In the genomic region with DNA sequence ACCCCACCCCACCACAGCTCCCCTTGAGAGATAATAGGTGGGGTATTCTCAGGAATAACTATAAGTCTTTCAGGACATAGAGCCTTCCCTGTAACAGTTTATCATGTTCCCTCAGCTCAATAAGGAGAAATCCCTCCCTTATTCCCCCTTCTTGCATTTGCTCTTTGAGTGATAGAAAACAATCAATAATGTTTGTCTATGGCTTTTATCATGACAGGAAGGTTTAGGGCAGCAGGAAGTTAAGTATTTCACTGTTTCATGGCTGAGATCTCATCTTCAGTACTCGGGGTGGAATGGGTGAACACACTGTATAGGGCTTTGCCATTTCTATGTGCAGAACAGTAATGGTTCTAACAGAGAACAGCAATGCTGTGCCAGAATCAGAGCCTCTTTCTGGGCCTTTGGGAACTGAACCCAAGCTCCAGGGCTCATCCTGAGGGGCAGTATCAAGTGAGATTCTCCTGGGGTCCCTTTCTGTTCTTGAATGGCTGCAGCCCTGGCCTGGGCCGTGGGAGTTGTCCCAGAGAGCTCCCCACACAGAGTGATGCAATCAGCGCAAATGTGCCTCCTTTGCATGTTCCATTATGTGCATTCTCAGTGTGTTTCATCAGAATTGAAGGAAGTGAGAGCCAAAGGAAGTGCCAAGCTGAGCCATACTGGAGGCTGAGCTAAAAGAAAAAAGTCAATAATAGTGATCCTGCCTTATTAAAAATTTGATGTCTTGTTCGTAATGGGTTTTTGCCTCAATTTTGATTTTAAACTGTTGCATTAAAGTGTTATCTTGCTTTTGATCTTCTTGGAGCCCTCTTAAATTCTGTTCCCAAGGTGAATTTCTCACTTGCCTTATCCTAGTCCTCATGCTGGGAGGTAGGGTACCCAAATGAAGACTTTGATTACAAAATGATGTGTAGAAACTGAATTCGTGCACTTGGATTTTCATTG, we compare ENCODE assay signal across 1 cellular context.
TF ChIP-seq lines count a peak whose summit lies in the region.

No MANE protein-coding gene starts in this region.

TF ChIP-seq in K562, 482 proteins besides CTCF, POLR2A, EP300 and RAD21 (continued from another document and continues in another):
- TF ChIP-seq RCOR1 (IDR thresholded peaks at IDR 0.05; ENCODE audit: borderline replicate concordance in 1 of 2, low read depth in 2 of 2, low read length in 2 of 2) (0 out of 4 replicates have a peak, but pooled peaks of 1 of the 2 experiments have one; percentile 12), ZNF24 (IDR thresholded peaks at IDR 0.05) (peak; percentile 48; the same call in 1 of the 2 replicates), ZNF274 (IDR thresholded peaks at IDR 0.05; ENCODE audit: borderline replicate concordance, low read depth, low read length) (no peak), HIVEP1 (CRISPR knock-in tag; IDR thresholded peaks at IDR 0.05) (0 out of 2 replicates have a peak, but pooled peaks have one; percentile 14), CEBPB (tag; IDR thresholded peaks at IDR 0.05) (peak; percentile 97), ZNF354B (CRISPR knock-in tag; IDR thresholded peaks at IDR 0.05) (0 out of 2 replicates have a peak, but pooled peaks have one; percentile 27), STAT5B (CRISPR knock-in tag; IDR thresholded peaks at IDR 0.05) (no peak), FOXO4 (CRISPR knock-in tag; IDR thresholded peaks at IDR 0.05) (no peak), JUND (IDR thresholded peaks at IDR 0.05; ENCODE audit: borderline replicate concordance, low read depth, low read length) (peak; percentile 92), JUND (tag; IDR thresholded peaks at IDR 0.05; ENCODE audit: borderline replicate concordance, low read depth, low read length) (peak; percentile 86; the same call in 2 of the 3 replicates), SOX6 (IDR thresholded peaks at IDR 0.05) (peak; percentile 70), POU5F1 (IDR thresholded peaks at IDR 0.05; ENCODE audit: borderline replicate concordance, low read depth, low read length, partially characterized antibody) (no peak), ETV6 (IDR thresholded peaks at IDR 0.05; ENCODE audit: borderline replicate concordance in 1 of 2, low read depth in 2 of 2, low read length in 1 of 2) (no peak), ETV6 (CRISPR knock-in tag; IDR thresholded peaks at IDR 0.05; ENCODE audit: borderline replicate concordance) (no peak), BCL6 (CRISPR knock-in tag; IDR thresholded peaks at IDR 0.05) (peak; percentile 25; the same call in 1 of the 2 replicates), ZNF197 (CRISPR knock-in tag; IDR thresholded peaks at IDR 0.05; ENCODE audit: low read depth) (peak; percentile 88), SMARCE1 (IDR thresholded peaks at IDR 0.05) (peak; percentile 55; the same call in 1 of the 2 replicates), FOXJ2 (tag; IDR thresholded peaks at IDR 0.05) (peak; percentile 60; the same call in 1 of the 2 replicates), TEAD1 (CRISPR knock-in tag; IDR thresholded peaks at IDR 0.05) (peak in 1 of 2 experiments; percentile 86; a peak in 2 of 4 replicates), ZNF449 (CRISPR knock-in tag; IDR thresholded peaks at IDR 0.05) (peak; percentile 56; the same call in 1 of the 2 replicates), TBL1XR1 (IDR thresholded peaks at IDR 0.05; ENCODE audit: low read length in 2 of 2) (peak in 1 of 2 experiments; percentile 37; a peak in 1 of 4 replicates), CHD2 (IDR thresholded peaks at IDR 0.05; ENCODE audit: low read depth, low read length) (no peak), HDAC8 (tag; IDR thresholded peaks at IDR 0.05) (0 out of 2 replicates have a peak, but pooled peaks have one; percentile 67), ZNF668 (CRISPR knock-in tag; IDR thresholded peaks at IDR 0.05) (peak; percentile 5; the same call in 1 of the 2 replicates), GTF2E2 (tag; IDR thresholded peaks at IDR 0.05) (0 out of 2 replicates have a peak, but pooled peaks have one; percentile 34), TARDBP (IDR thresholded peaks at IDR 0.05) (0 out of 2 replicates have a peak, but pooled peaks have one; percentile 45), ZNF589 (CRISPR knock-in tag; IDR thresholded peaks at IDR 0.05; ENCODE audit: low read depth) (peak; percentile 98), HDAC3 (IDR thresholded peaks at IDR 0.05; ENCODE audit: borderline replicate concordance, partially characterized antibody) (no peak), MAFK (IDR thresholded peaks at IDR 0.05; ENCODE audit: low read length) (peak; percentile 51), EHMT2 (IDR thresholded peaks at IDR 0.05) (peak; percentile 10; the same call in 1 of the 2 replicates), ZNF644 (tag; IDR thresholded peaks at IDR 0.05; ENCODE audit: low read depth) (peak; percentile 86), CXXC5 (CRISPR knock-in tag; IDR thresholded peaks at IDR 0.05) (peak; percentile 83), ZEB2 (IDR thresholded peaks at IDR 0.05) (peak; percentile 49; the same call in 1 of the 2 replicates), GATA2 (CRISPR knock-in tag; IDR thresholded peaks at IDR 0.05) (0 out of 2 replicates have a peak, but pooled peaks have one; percentile 15), NFATC3 (IDR thresholded peaks at IDR 0.05) (peak; percentile 38; the same call in 1 of the 2 replicates)
- TF ChIP-seq, protein P1, sequence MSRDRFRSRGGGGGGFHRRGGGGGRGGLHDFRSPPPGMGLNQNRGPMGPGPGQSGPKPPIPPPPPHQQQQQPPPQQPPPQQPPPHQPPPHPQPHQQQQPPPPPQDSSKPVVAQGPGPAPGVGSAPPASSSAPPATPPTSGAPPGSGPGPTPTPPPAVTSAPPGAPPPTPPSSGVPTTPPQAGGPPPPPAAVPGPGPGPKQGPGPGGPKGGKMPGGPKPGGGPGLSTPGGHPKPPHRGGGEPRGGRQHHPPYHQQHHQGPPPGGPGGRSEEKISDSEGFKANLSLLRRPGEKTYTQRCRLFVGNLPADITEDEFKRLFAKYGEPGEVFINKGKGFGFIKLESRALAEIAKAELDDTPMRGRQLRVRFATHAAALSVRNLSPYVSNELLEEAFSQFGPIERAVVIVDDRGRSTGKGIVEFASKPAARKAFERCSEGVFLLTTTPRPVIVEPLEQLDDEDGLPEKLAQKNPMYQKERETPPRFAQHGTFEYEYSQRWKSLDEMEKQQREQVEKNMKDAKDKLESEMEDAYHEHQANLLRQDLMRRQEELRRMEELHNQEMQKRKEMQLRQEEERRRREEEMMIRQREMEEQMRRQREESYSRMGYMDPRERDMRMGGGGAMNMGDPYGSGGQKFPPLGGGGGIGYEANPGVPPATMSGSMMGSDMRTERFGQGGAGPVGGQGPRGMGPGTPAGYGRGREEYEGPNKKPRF (IDR thresholded peaks at IDR 0.05; ENCODE audit: low read depth, low read length), result no peak
- TF ChIP-seq, protein P2, sequence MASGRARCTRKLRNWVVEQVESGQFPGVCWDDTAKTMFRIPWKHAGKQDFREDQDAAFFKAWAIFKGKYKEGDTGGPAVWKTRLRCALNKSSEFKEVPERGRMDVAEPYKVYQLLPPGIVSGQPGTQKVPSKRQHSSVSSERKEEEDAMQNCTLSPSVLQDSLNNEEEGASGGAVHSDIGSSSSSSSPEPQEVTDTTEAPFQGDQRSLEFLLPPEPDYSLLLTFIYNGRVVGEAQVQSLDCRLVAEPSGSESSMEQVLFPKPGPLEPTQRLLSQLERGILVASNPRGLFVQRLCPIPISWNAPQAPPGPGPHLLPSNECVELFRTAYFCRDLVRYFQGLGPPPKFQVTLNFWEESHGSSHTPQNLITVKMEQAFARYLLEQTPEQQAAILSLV (tag; IDR thresholded peaks at IDR 0.05), result peak; percentile 91
- TF ChIP-seq, protein P3, sequence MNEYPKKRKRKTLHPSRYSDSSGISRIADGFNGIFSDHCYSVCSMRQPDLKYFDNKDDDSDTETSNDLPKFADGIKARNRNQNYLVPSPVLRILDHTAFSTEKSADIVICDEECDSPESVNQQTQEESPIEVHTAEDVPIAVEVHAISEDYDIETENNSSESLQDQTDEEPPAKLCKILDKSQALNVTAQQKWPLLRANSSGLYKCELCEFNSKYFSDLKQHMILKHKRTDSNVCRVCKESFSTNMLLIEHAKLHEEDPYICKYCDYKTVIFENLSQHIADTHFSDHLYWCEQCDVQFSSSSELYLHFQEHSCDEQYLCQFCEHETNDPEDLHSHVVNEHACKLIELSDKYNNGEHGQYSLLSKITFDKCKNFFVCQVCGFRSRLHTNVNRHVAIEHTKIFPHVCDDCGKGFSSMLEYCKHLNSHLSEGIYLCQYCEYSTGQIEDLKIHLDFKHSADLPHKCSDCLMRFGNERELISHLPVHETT (CRISPR knock-in tag; conservative IDR thresholded peaks at IDR 0.05 in 1 of 2, IDR thresholded peaks at IDR 0.05 in 1 of 2), result peak in 1 of 2 experiments; percentile 50; a peak in 1 of 4 replicates
- TF ChIP-seq, protein P4, sequence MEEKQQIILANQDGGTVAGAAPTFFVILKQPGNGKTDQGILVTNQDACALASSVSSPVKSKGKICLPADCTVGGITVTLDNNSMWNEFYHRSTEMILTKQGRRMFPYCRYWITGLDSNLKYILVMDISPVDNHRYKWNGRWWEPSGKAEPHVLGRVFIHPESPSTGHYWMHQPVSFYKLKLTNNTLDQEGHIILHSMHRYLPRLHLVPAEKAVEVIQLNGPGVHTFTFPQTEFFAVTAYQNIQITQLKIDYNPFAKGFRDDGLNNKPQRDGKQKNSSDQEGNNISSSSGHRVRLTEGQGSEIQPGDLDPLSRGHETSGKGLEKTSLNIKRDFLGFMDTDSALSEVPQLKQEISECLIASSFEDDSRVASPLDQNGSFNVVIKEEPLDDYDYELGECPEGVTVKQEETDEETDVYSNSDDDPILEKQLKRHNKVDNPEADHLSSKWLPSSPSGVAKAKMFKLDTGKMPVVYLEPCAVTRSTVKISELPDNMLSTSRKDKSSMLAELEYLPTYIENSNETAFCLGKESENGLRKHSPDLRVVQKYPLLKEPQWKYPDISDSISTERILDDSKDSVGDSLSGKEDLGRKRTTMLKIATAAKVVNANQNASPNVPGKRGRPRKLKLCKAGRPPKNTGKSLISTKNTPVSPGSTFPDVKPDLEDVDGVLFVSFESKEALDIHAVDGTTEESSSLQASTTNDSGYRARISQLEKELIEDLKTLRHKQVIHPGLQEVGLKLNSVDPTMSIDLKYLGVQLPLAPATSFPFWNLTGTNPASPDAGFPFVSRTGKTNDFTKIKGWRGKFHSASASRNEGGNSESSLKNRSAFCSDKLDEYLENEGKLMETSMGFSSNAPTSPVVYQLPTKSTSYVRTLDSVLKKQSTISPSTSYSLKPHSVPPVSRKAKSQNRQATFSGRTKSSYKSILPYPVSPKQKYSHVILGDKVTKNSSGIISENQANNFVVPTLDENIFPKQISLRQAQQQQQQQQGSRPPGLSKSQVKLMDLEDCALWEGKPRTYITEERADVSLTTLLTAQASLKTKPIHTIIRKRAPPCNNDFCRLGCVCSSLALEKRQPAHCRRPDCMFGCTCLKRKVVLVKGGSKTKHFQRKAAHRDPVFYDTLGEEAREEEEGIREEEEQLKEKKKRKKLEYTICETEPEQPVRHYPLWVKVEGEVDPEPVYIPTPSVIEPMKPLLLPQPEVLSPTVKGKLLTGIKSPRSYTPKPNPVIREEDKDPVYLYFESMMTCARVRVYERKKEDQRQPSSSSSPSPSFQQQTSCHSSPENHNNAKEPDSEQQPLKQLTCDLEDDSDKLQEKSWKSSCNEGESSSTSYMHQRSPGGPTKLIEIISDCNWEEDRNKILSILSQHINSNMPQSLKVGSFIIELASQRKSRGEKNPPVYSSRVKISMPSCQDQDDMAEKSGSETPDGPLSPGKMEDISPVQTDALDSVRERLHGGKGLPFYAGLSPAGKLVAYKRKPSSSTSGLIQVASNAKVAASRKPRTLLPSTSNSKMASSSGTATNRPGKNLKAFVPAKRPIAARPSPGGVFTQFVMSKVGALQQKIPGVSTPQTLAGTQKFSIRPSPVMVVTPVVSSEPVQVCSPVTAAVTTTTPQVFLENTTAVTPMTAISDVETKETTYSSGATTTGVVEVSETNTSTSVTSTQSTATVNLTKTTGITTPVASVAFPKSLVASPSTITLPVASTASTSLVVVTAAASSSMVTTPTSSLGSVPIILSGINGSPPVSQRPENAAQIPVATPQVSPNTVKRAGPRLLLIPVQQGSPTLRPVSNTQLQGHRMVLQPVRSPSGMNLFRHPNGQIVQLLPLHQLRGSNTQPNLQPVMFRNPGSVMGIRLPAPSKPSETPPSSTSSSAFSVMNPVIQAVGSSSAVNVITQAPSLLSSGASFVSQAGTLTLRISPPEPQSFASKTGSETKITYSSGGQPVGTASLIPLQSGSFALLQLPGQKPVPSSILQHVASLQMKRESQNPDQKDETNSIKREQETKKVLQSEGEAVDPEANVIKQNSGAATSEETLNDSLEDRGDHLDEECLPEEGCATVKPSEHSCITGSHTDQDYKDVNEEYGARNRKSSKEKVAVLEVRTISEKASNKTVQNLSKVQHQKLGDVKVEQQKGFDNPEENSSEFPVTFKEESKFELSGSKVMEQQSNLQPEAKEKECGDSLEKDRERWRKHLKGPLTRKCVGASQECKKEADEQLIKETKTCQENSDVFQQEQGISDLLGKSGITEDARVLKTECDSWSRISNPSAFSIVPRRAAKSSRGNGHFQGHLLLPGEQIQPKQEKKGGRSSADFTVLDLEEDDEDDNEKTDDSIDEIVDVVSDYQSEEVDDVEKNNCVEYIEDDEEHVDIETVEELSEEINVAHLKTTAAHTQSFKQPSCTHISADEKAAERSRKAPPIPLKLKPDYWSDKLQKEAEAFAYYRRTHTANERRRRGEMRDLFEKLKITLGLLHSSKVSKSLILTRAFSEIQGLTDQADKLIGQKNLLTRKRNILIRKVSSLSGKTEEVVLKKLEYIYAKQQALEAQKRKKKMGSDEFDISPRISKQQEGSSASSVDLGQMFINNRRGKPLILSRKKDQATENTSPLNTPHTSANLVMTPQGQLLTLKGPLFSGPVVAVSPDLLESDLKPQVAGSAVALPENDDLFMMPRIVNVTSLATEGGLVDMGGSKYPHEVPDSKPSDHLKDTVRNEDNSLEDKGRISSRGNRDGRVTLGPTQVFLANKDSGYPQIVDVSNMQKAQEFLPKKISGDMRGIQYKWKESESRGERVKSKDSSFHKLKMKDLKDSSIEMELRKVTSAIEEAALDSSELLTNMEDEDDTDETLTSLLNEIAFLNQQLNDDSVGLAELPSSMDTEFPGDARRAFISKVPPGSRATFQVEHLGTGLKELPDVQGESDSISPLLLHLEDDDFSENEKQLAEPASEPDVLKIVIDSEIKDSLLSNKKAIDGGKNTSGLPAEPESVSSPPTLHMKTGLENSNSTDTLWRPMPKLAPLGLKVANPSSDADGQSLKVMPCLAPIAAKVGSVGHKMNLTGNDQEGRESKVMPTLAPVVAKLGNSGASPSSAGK (IDR thresholded peaks at IDR 0.05), result peak; percentile 81
